ENCODE assay signal across 24 cellular contexts in genomic region chr9:104351726-104352125, GRCh38.
"Had no signal": no experiment of that assay in that cellular context is flagged by ENCODE, and none has a peak within 500 bp of the region (broad histone marks: within the 10 kb centered on the region; RNA-seq: fewer than 3 reads in every experiment).

No MANE protein-coding gene starts in this region.

- H3K27ac ChIP-seq: hepatocyte, left lung, left ventricle myocardium inferior, lower lobe of right lung had no signal

- H3K4me2 ChIP-seq: hepatocyte had no signal

- H3K36me3 ChIP-seq: left lung, left ventricle myocardium inferior, lower lobe of right lung had no signal

- H3K4me3 ChIP-seq: hepatocyte, left lung, left ventricle myocardium inferior, lower lobe of right lung, lung, mucosa of descending colon had no signal

- DNase-seq: hippocampal formation; hypothalamus; immature natural killer cell; islet precursor cell; kidney; kidney glomerular epithelial cell; left cardiac atrium; left colon; left lung; left ventricle myocardium inferior; left ventricle myocardium superior; lower lobe of right lung; mammary epithelial cell; mesenchymal stem cell; mesendoderm; midbrain; mucosa of descending colon; naive B cell; naive thymus-derived CD4-positive, alpha-beta T cell had no signal

- H3K27me3 ChIP-seq: hepatocyte, left lung had no signal

- H2AFZ ChIP-seq: hepatocyte had no signal

- H3K4me1 ChIP-seq: left lung, left ventricle myocardium inferior, lower lobe of right lung had no signal

- FAIRE-seq: islet of Langerhans, keratinocyte, kidney had no signal

- H3K9me3 ChIP-seq: left lung, left ventricle myocardium inferior, lower lobe of right lung, mucosa of descending colon had no signal

- H3K79me2 ChIP-seq: hepatocyte had no signal

- ATAC-seq: left cardiac atrium; left colon; left lobe of liver; left lung; left ventricle myocardium superior; lower lobe of right lung; mucosa of descending colon; naive thymus-derived CD4-positive, alpha-beta T cell had no signal
